In the genomic region with DNA sequence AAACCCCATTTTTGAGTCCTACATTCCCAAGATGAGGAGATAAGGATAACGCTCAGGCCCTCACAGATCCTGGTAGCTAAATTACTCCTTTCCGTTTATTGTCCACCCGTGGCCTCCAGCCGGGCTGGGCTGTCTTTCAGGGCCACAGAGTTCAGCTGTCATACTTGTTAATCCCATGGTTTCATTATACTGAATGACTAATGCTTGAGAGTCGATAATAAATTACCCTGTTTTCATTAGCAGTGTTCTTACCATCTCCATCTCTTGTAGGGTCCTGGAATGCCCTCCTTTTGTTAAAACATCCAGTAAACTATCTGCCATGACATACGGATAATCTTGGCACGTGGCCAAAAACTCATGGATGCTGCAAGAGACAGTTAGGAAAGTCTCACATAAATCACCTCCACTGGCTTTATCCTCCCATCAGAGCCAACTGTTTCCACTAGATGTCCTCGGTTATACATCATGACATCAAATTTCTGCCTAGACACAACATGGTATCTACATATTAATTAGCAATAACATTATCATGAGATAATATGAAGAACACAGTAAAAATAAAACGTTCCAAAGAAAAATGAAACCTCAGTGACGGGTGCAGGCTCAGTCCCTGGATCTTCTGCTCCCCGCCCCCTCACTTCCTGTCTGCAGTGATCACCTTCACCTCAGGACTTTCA, we compare ENCODE assay signal across 8 cellular contexts. TPM values are rescaled to one million over a fixed set of nuclear protein-coding genes. Genes with fewer than 3 reads are reported as not detected.
DNase-seq lines count a peak whose midpoint lies in the region; ATAC-seq and TF ChIP-seq lines count a peak whose summit lies in the region.

No MANE protein-coding gene starts in this region.

- peak overlapping the region; percentile 42 for H3K27ac ChIP-seq in CD4-positive, CD25-positive, alpha-beta regulatory T cell (ENCODE audit: insufficient read depth, low read length, poor library complexity, severe bottlenecking)
- no peak overlapping the region for H3K27ac ChIP-seq in IMR-90 (ENCODE audit: insufficient read depth, low read length)

- no peak overlapping the region for H3K18ac ChIP-seq in IMR-90 (ENCODE audit: low read depth, low read length)

- in situ Hi-C loops in IMR-90 (cut with MboI; ENCODE audit: low sequenced_read_pairs): no loop called here

- H3K27me3 Mint-ChIP-seq in CD4-positive, CD25-positive, alpha-beta regulatory T cell: no peaks in the 10 kb centered on the region

- H3K4me2 ChIP-seq in IMR-90 (ENCODE audit: low read depth, low read length): no peak overlapping the region

- peak in 1 of 3 donors; percentile 38 for DNase-seq in CD4-positive, CD25-positive, alpha-beta regulatory T cell
- peak; percentile 56 for DNase-seq in IMR-90
- peak; percentile 51 for DNase-seq in islet precursor cell
- no peak for DNase-seq in KG1 (lab: John Stamatoyannopoulos, UW)
- no peak for DNase-seq in NCI-H2081 treated with DMSO at 0.1 percent for 48 hours (lab: John Stamatoyannopoulos, UW)

- no peak overlapping the region for H3K4me3 ChIP-seq in CD4-positive, CD25-positive, alpha-beta regulatory T cell (ENCODE audit: low read depth, low read length)
- H3K4me3 ChIP-seq in IMR-90 (ENCODE audit: insufficient read depth, low read depth, low read length) (no peak overlapping the region), WI38 (ENCODE audit: low read depth, low read length) (no peak overlapping the region)

- POLR2A ChIA-PET in IMR-90 (lab: Charles Lee; ENCODE audit: unreplicated experiment): no interaction called here

- no peak for ATAC-seq in CD4-positive, CD25-positive, alpha-beta regulatory T cell (ENCODE audit: low read depth in 2 of 2)
- peak; percentile 61; the same call in 1 of the 2 replicates for ATAC-seq in IMR-90 (ENCODE audit: low read depth)
- ATAC-seq in HG03457 (IDR thresholded peaks at IDR 0.05; ENCODE audit: unreplicated experiment): no peak
- ATAC-seq in GM18498 (IDR thresholded peaks at IDR 0.05; ENCODE audit: unreplicated experiment): no peak

- H3K4me1 Mint-ChIP-seq in CD4-positive, CD25-positive, alpha-beta regulatory T cell: peaks cover 33 to 60% (median 41%) of the 10 kb centered on the region in 4 donors

- peak; percentile 26; the same call in 1 of the 2 replicates for TF ChIP-seq RAD21 in IMR-90 (IDR thresholded peaks at IDR 0.05; ENCODE audit: low read length)

- CTCF ChIA-PET in IMR-90 (lab: Yijun Ruan, JAX): interaction anchor here (1.5 kb wide), 1 partner anchor 342 kb away, joined by 7 read pairs; no protein-coding TSS in a partner anchor

- H3K27ac Mint-ChIP-seq in CD4-positive, CD25-positive, alpha-beta regulatory T cell: peak overlapping the region; percentile 53 to 90 (median 88)

- no peak for TF ChIP-seq POLR2A in IMR-90 (IDR thresholded peaks at IDR 0.05; ENCODE audit: low read depth, low read length)

- H3K14ac ChIP-seq in IMR-90 (replicated peaks; ENCODE audit: low read depth, low read length): no peak overlapping the region

- H3K9me3 ChIP-seq in CD4-positive, CD25-positive, alpha-beta regulatory T cell (ENCODE audit: control insufficient read depth in 2 of 2, low read length in 2 of 2): no peaks in the 10 kb centered on the region
- no peaks in the 10 kb centered on the region for H3K9me3 ChIP-seq in IMR-90 (ENCODE audit: control insufficient read depth, insufficient read depth, low read length)

- no peak overlapping the region for H2BK20ac ChIP-seq in IMR-90 (ENCODE audit: low read depth, low read length)

- H3K4me3 Mint-ChIP-seq in CD4-positive, CD25-positive, alpha-beta regulatory T cell: peak overlapping the region in 1 of 4 donors; percentile 33

- BruUV-seq in IMR-90 (replicated peaks; lab: Mats Ljungman, UMichigan): no TSS peak

- no peak overlapping the region for H2BK5ac ChIP-seq in IMR-90 (ENCODE audit: low read depth, low read length, poor library complexity, severe bottlenecking)

- WGBS in IMR-90 (ENCODE audit: extremely low coverage in 2 of 2, insufficient read length in 1 of 2), 2 experiments: 65% methylated on average over 6 of the region's 11 CpGs; no CpG with 5 or more reads in 1 of the 2 experiments

- no peak overlapping the region for H3K23ac ChIP-seq in IMR-90 (ENCODE audit: low read depth, low read length)

- H3K27me3 ChIP-seq in CD4-positive, CD25-positive, alpha-beta regulatory T cell (ENCODE audit: control insufficient read depth, insufficient read depth, low read length): no peaks in the 10 kb centered on the region
- H3K27me3 ChIP-seq in IMR-90 (ENCODE audit: control insufficient read depth, insufficient read depth, low read length): no peaks in the 10 kb centered on the region

- H4K5ac ChIP-seq in IMR-90 (ENCODE audit: low read depth, low read length): no peak overlapping the region

- H3K9me1 ChIP-seq in IMR-90 (ENCODE audit: insufficient read depth, low read length): peaks cover 5% of the 10 kb centered on the region; the same call in 1 of the 2 replicates

- intact Hi-C loops in IMR-90 (cut with micrococcal nuclease): loop anchor here (1.0 to 5.0 kb wide), 2 partner anchors 342 to 484 kb away; no protein-coding TSS in a partner anchor

- H2AFZ ChIP-seq in IMR-90 (replicated peaks; ENCODE audit: low read length, poor library complexity): no peak overlapping the region

- H3K4ac ChIP-seq in IMR-90 (ENCODE audit: low read depth, low read length): no peak overlapping the region

- peaks cover 9% of the 10 kb centered on the region; the same call in 1 of the 2 replicates for H4K20me1 ChIP-seq in IMR-90 (ENCODE audit: insufficient read depth, low read length)

- H2AK5ac ChIP-seq in IMR-90 (ENCODE audit: low read depth, low read length): no peak overlapping the region

- no peak overlapping the region for H3K9ac ChIP-seq in IMR-90 (ENCODE audit: low read depth, low read length)

- no peak overlapping the region for H4K91ac ChIP-seq in IMR-90 (ENCODE audit: insufficient read depth, low read depth, low read length)

- dilution Hi-C loops in IMR-90 (cut with HindIII; ENCODE audit: low sequenced_read_pairs, unreplicated experiment): no loop called here

- no peaks in the 10 kb centered on the region for H3K9me3 Mint-ChIP-seq in CD4-positive, CD25-positive, alpha-beta regulatory T cell

- peaks cover 29% of the 10 kb centered on the region for H3K36me3 Mint-ChIP-seq in CD4-positive, CD25-positive, alpha-beta regulatory T cell

- H2BK15ac ChIP-seq in IMR-90 (ENCODE audit: low read depth, low read length): no peak overlapping the region

- peak; percentile 46 for TF ChIP-seq CTCF in IMR-90 (conservative IDR thresholded peaks at IDR 0.05; ENCODE audit: low read depth, low read length)
- 0 out of 2 replicates have a peak, but pooled peaks have one; percentile 5 for TF ChIP-seq CTCF in WI38 (IDR thresholded peaks at IDR 0.05; ENCODE audit: low read depth, low read length)

- no peak overlapping the region for H2BK120ac ChIP-seq in IMR-90 (ENCODE audit: low read depth, low read length)

- H4K8ac ChIP-seq in IMR-90 (ENCODE audit: low read depth in 2 of 2, low read length in 2 of 2): no peak overlapping the region

- H3K79me1 ChIP-seq in IMR-90 (ENCODE audit: low read depth in 1 of 2, low read length in 2 of 2): peaks cover 6 to 9% of the 10 kb centered on the region in 2 experiments; a peak in 2 of 4 replicates

- H3K4me1 ChIP-seq in CD4-positive, CD25-positive, alpha-beta regulatory T cell (ENCODE audit: control insufficient read depth, insufficient read depth, low read length, poor library complexity, severe bottlenecking): peaks cover 25% of the 10 kb centered on the region
- no peaks in the 10 kb centered on the region for H3K4me1 ChIP-seq in IMR-90 (ENCODE audit: control insufficient read depth, insufficient read depth, low read length)

- H3K56ac ChIP-seq in IMR-90 (ENCODE audit: extremely low read depth, insufficient read depth, low read length): no peak overlapping the region

- H3K36me3 ChIP-seq in CD4-positive, CD25-positive, alpha-beta regulatory T cell (ENCODE audit: control insufficient read depth, insufficient read depth, low read length): peaks cover 77% of the 10 kb centered on the region
- peaks cover 29% of the 10 kb centered on the region for H3K36me3 ChIP-seq in IMR-90 (ENCODE audit: control insufficient read depth, insufficient read depth, low read length)

- H2AK9ac ChIP-seq in IMR-90 (replicated peaks; ENCODE audit: low read depth, low read length, poor library complexity): no peak overlapping the region

TF ChIP-seq in IMR-90, 13 proteins besides CTCF, POLR2A, EP300 and RAD21:
- TF ChIP-seq CHD1 (IDR thresholded peaks at IDR 0.05; ENCODE audit: low read depth, low read length): no peak
- peak; percentile 19; the same call in 1 of the 2 replicates for TF ChIP-seq SMC3 (IDR thresholded peaks at IDR 0.05; ENCODE audit: low read depth, low read length)
- no peak for TF ChIP-seq RFX5 (IDR thresholded peaks at IDR 0.05; ENCODE audit: low read depth, low read length)
- TF ChIP-seq, protein P1, sequence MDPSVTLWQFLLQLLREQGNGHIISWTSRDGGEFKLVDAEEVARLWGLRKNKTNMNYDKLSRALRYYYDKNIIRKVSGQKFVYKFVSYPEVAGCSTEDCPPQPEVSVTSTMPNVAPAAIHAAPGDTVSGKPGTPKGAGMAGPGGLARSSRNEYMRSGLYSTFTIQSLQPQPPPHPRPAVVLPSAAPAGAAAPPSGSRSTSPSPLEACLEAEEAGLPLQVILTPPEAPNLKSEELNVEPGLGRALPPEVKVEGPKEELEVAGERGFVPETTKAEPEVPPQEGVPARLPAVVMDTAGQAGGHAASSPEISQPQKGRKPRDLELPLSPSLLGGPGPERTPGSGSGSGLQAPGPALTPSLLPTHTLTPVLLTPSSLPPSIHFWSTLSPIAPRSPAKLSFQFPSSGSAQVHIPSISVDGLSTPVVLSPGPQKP (IDR thresholded peaks at IDR 0.05; ENCODE audit: borderline replicate concordance, low read depth, low read length): no peak
- TF ChIP-seq BHLHE40 (IDR thresholded peaks at IDR 0.05; ENCODE audit: low read depth, low read length): no peak
- TF ChIP-seq MAFK (IDR thresholded peaks at IDR 0.05; ENCODE audit: low read depth, low read length): no peak
- peak; percentile 6; the same call in 1 of the 2 replicates for TF ChIP-seq CEBPB (IDR thresholded peaks at IDR 0.05; ENCODE audit: low read depth, low read length)

RNA-seq across cellular contexts. Expression of a gene that starts 45.3 kb away (rescaled TPM):
- 88.6 TPM for total RNA-seq in CD4-positive, CD25-positive, alpha-beta regulatory T cell
- 10 to 100 TPM; 23.3 to 45.5 (median 32.1) TPM for polyA plus RNA-seq in CD4-positive, CD25-positive, alpha-beta regulatory T cell
- 29.9 and 38.9 TPM in 2 replicates for total RNA-seq in IMR-90 (2012; rRNA removed)
- 24.8 and 25.1 TPM in 2 replicates for polyA plus RNA-seq in IMR-90 (2012; rRNA removed)
- 3.7 and 7.6 TPM in 2 replicates for polyA plus RNA-seq in IMR-90 (2012; cell fraction: cytosol; rRNA removed)
- polyA plus RNA-seq in IMR-90 (2012; cell fraction: nucleus; rRNA removed; ENCODE audit: low replicate concordance): 18.0 and 28.0 TPM in 2 replicates

RNA-seq across cellular contexts. Expression of a gene that starts 57.1 kb away (rescaled TPM):
- 233 TPM for total RNA-seq in CD4-positive, CD25-positive, alpha-beta regulatory T cell
- 10 to 100 TPM; 33.1 to 52.3 (median 46.6) TPM for polyA plus RNA-seq in CD4-positive, CD25-positive, alpha-beta regulatory T cell
- total RNA-seq in IMR-90 (2012; rRNA removed): 12.2 and 15.2 TPM in 2 replicates
- 16.6 and 17.1 TPM in 2 replicates for polyA plus RNA-seq in IMR-90 (2012; rRNA removed)
- 8.3 and 16.7 TPM in 2 replicates for polyA plus RNA-seq in IMR-90 (2012; cell fraction: cytosol; rRNA removed)
- 29.6 and 55.4 TPM in 2 replicates for polyA plus RNA-seq in IMR-90 (2012; cell fraction: nucleus; rRNA removed; ENCODE audit: low replicate concordance)

Comparison
In these comparisons a context has a peak if more than half of its experiments do, and no peak if none do; other contexts are left out.
1. DNase-seq: peak in IMR-90 (single experiment) and islet precursor cell (single experiment); none in KG1 (single experiment) and NCI-H2081 treated with DMSO at 0.1 percent for 48 hours (single experiment).
2. RNA of a gene that starts 57.1 kb away (total RNA-seq): 233 TPM in CD4-positive, CD25-positive, alpha-beta regulatory T cell (single experiment); 12.2 to 15.2 TPM in IMR-90; every median in the first group is over 10 times any median in the second.